In genomic region chr6:26383624-26384417, GRCh38 we compare ENCODE assay signal across 1 cellular context.
TF ChIP-seq lines count a peak whose summit lies in the region.

No MANE protein-coding gene starts in this region.

TF ChIP-seq in GM23338, 12 proteins besides CTCF, POLR2A, EP300 and RAD21 (continued from another document):
- TF ChIP-seq ZNF462 (CRISPR knock-in tag; IDR thresholded peaks at IDR 0.05), result no peak
- no peak for TF ChIP-seq REST (IDR thresholded peaks at IDR 0.05; ENCODE audit: unreplicated experiment)
